ENCODE assay signal across 9 cellular contexts in the genomic region with DNA sequence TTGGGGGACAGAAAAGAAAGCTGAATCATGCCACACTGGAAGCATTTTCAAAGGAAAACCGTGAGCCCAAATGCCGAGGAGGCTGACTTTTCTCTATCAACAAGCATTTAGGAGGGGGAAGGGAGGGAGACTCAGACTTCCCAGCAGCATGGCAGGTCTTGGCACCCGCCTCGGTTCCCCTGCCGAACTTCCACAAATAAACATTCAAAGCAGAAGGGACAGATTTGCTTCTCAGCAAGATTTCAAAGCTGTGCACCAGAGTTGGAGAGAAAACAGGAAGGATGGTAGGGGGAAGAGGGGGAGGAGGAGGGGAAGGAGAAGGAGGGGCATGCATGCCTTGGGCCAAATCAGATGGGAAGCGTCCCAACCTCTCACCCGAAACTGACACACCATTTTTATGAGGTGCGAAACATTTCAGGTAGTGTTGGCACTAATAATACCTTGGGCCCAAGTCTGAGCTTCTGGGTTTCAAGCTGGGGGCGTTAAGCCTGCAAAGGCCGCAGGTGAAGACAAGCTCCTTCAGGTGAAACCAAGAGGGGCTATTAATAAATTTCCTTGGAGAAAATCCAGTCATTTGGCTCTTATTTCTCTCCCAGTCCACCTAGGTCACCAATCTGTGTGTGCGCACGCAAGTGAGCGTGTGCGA. TPM values are rescaled to one million over a fixed set of nuclear protein-coding genes. Genes with fewer than 3 reads are reported as not detected.
DNase-seq lines count a peak whose midpoint lies in the region; ATAC-seq and TF ChIP-seq lines count a peak whose summit lies in the region.
"Had no signal": no experiment of that assay in that cellular context is flagged by ENCODE, and none has a peak within 500 bp of the region (broad histone marks: within the 10 kb centered on the region; RNA-seq: fewer than 3 reads in every experiment).

No MANE protein-coding gene starts in this region.

- TF ChIP-seq CTCF in coronary artery (IDR thresholded peaks at IDR 0.05) (no peak), lung (IDR thresholded peaks at IDR 0.05; ENCODE audit: control extremely low read depth, extremely low read depth) (no peak)
- TF ChIP-seq CTCF in CD8-positive, alpha-beta T cell (IDR thresholded peaks at IDR 0.05), result no peak

- in situ Hi-C loops in KBM-7 (cut with MboI; ENCODE audit: low pct_unique_long_range_greater_than_20kb, low sequenced_read_pairs), result no loop called here

- peaks cover 7 to 13% of the 10 kb centered on the region in 2 donors for H3K4me1 ChIP-seq in lung (ENCODE audit: control insufficient read depth in 2 of 2, insufficient read depth in 2 of 2, low read length in 2 of 2)
- peaks cover 16% of the 10 kb centered on the region for H3K4me1 ChIP-seq in CD8-positive, alpha-beta T cell (ENCODE audit: insufficient read depth, low read length)

- no peaks in the 10 kb centered on the region for H3K27me3 ChIP-seq in lung (ENCODE audit: control insufficient read depth, insufficient read depth)
- no peaks in the 10 kb centered on the region for H3K27me3 ChIP-seq in CD8-positive, alpha-beta T cell (ENCODE audit: insufficient read depth, low read length)

- no peak overlapping the region for H3K27ac Mint-ChIP-seq in CD8-positive, alpha-beta T cell

- no peaks in the 10 kb centered on the region for H3K9me3 ChIP-seq in lung (ENCODE audit: control insufficient read depth in 2 of 2, insufficient read depth in 1 of 2, low read length in 1 of 2)
- H3K9me3 ChIP-seq in CD8-positive, alpha-beta T cell (ENCODE audit: low read length), result no peaks in the 10 kb centered on the region

- H3K4me3 ChIP-seq in coronary artery (peak overlapping the region; percentile 45), lung (no peak overlapping the region)
- no peak overlapping the region for H3K4me3 ChIP-seq in CD8-positive, alpha-beta T cell (ENCODE audit: low read depth, low read length)

- 40 to 41% methylated on average over 14 of the region's 14 CpGs for WGBS in lung, 2 donors

- ATAC-seq in lung (ENCODE audit: insufficient read depth, low FRiP score) (peak; percentile 38), HG02571 (IDR thresholded peaks at IDR 0.05; ENCODE audit: unreplicated experiment) (no peak), HG03432 (IDR thresholded peaks at IDR 0.05; ENCODE audit: unreplicated experiment) (no peak)
- ATAC-seq in CD8-positive, alpha-beta T cell, result no peak

- CTCF ChIA-PET in CD8-positive, alpha-beta T cell (lab: Charles Lee), result interaction anchor here (1.3 kb wide), 1 partner anchor 369 kb away, joined by 3 read pairs; no protein-coding TSS in a partner anchor

- H3K36me3 ChIP-seq in lung (ENCODE audit: control insufficient read depth in 2 of 2, insufficient read depth in 2 of 2, low read length in 2 of 2), result no peaks in the 10 kb centered on the region
- H3K36me3 ChIP-seq in CD8-positive, alpha-beta T cell (ENCODE audit: insufficient read depth, low read length), result no peaks in the 10 kb centered on the region

- H3K27ac ChIP-seq in coronary artery, result peak overlapping the region; percentile 80 to 83
- peak overlapping the region; percentile 84 to 89 for H3K27ac ChIP-seq in lung (ENCODE audit: low read depth in 1 of 2, low read length in 1 of 2)
- peak overlapping the region; percentile 85 for H3K27ac ChIP-seq in temporal lobe (ENCODE audit: low read depth, low read length)
- no peak overlapping the region for H3K27ac ChIP-seq in CD8-positive, alpha-beta T cell (ENCODE audit: low read depth, low read length)

- H3K36me3 Mint-ChIP-seq in CD8-positive, alpha-beta T cell, result no peaks in the 10 kb centered on the region

- peaks cover 18% of the 10 kb centered on the region for H3K4me1 Mint-ChIP-seq in CD8-positive, alpha-beta T cell (ENCODE audit: low read depth)

- intact Hi-C loops in CD8-positive, alpha-beta T cell (cut with DNase I, micrococcal nuclease), result no loop called here

- DNase-seq in KBM-7 (peak; percentile 43), coronary artery (ENCODE audit: low spot score) (peak; percentile 81), lung (ENCODE audit: low spot score) (peak; percentile 42)
- no peak for DNase-seq in CD8-positive, alpha-beta T cell
- DNase-seq in NK-92 treated with Interleukin-12 subunit alpha and Interleukin-12 subunit beta, amount 100 ng/mL, for 24 hours (lab: John Stamatoyannopoulos, UW), result no peak
- DNase-seq: MV-4-11 had no signal

- H3K4me3 Mint-ChIP-seq in CD8-positive, alpha-beta T cell, result no peak overlapping the region

- no peaks in the 10 kb centered on the region for H3K9me3 Mint-ChIP-seq in CD8-positive, alpha-beta T cell

- POLR2A ChIA-PET in CD8-positive, alpha-beta T cell (lab: Charles Lee), result interaction anchor here (0.6 kb wide), 1 partner anchor 45 kb away, joined by 3 read pairs; no protein-coding TSS in a partner anchor

- no peaks in the 10 kb centered on the region for H3K27me3 Mint-ChIP-seq in CD8-positive, alpha-beta T cell (ENCODE audit: low read depth)

RNA-seq across cellular contexts. Expression of a gene that starts 26.4 kb away (rescaled TPM):
- total RNA-seq in lung (1 to 10 TPM in 1 of 2 donors, under 1 TPM in 1; 1.00 to 1.0 TPM), temporal lobe (0.25 TPM)
- under 1 TPM; 0.21 to 0.33 TPM for polyA plus RNA-seq in lung
- not detected for total RNA-seq in CD8-positive, alpha-beta T cell

Comparison
In these comparisons a context has a peak if more than half of its experiments do, and no peak if none do; other contexts are left out.
1. DNase-seq: peak in KBM-7 (single experiment), coronary artery (single experiment) and lung (single experiment); none in CD8-positive, alpha-beta T cell (0 of 7) and NK-92 treated with Interleukin-12 subunit alpha and Interleukin-12 subunit beta, amount 100 ng/mL, for 24 hours (single experiment).